1 cellular context compared by ENCODE assay signal in genomic region chr2:235433860-235434259, GRCh38.
TF ChIP-seq lines count a peak whose summit lies in the region.

No MANE protein-coding gene starts in this region.

TF ChIP-seq in K562, 482 proteins besides CTCF, POLR2A, EP300 and RAD21 (continued from another document and continues in another):
- TF ChIP-seq MXD1 (CRISPR knock-in tag; IDR thresholded peaks at IDR 0.05; ENCODE audit: borderline replicate concordance, poor library complexity, severe bottlenecking) (no peak), CHAMP1 (IDR thresholded peaks at IDR 0.05) (no peak), FOSL1 (tag; conservative IDR thresholded peaks at IDR 0.05) (peak; percentile 41; the same call in 1 of the 2 replicates), ZNF76 (CRISPR knock-in tag; IDR thresholded peaks at IDR 0.05; ENCODE audit: borderline replicate concordance) (no peak), MNT (conservative IDR thresholded peaks at IDR 0.05) (peak in 1 of 2 experiments; percentile 28; a peak in 1 of 4 replicates), THRAP3 (IDR thresholded peaks at IDR 0.05; ENCODE audit: borderline replicate concordance) (no peak), CBX1 (IDR thresholded peaks at IDR 0.05; ENCODE audit: low read depth) (no peak), HNRNPL (IDR thresholded peaks at IDR 0.05; ENCODE audit: low read depth, low read length) (no peak), SPI1 (IDR thresholded peaks at IDR 0.05; ENCODE audit: borderline replicate concordance, low read depth, low read length) (peak; percentile 72; the same call in 1 of the 2 replicates), ZNF655 (CRISPR knock-in tag; IDR thresholded peaks at IDR 0.05) (no peak), CREM (IDR thresholded peaks at IDR 0.05; ENCODE audit: low read depth) (0 out of 2 replicates have a peak, but pooled peaks have one; percentile 18), RCOR1 (IDR thresholded peaks at IDR 0.05; ENCODE audit: borderline replicate concordance in 1 of 2, low read depth in 2 of 2, low read length in 2 of 2) (peak in 1 of 2 experiments; percentile 36; a peak in 1 of 4 replicates), FOXJ2 (tag; IDR thresholded peaks at IDR 0.05) (no peak), ZNF197 (CRISPR knock-in tag; IDR thresholded peaks at IDR 0.05; ENCODE audit: low read depth) (no peak), HMGXB4 (CRISPR knock-in tag; IDR thresholded peaks at IDR 0.05) (no peak), DEAF1 (CRISPR knock-in tag; IDR thresholded peaks at IDR 0.05) (peak; percentile 75), ZBTB17 (CRISPR knock-in tag; IDR thresholded peaks at IDR 0.05) (no peak), HOMEZ (CRISPR knock-in tag; IDR thresholded peaks at IDR 0.05) (no peak), ARID2 (IDR thresholded peaks at IDR 0.05) (peak; percentile 63; the same call in 1 of the 2 replicates), SOX6 (IDR thresholded peaks at IDR 0.05) (no peak), CHD4 (IDR thresholded peaks at IDR 0.05; ENCODE audit: insufficient read depth, insufficient replicate concordance, low read depth, low read length, poor library complexity, severe bottlenecking) (no peak), SNAPC5 (CRISPR knock-in tag; IDR thresholded peaks at IDR 0.05) (no peak), HNRNPK (IDR thresholded peaks at IDR 0.05; ENCODE audit: low read depth, low read length, poor library complexity, severe bottlenecking) (no peak), MAFK (IDR thresholded peaks at IDR 0.05; ENCODE audit: low read length) (peak; percentile 34), CREB5 (CRISPR knock-in tag; IDR thresholded peaks at IDR 0.05) (no peak), MYNN (IDR thresholded peaks at IDR 0.05) (no peak), MYNN (CRISPR knock-in tag; IDR thresholded peaks at IDR 0.05) (no peak), KDM1A (IDR thresholded peaks at IDR 0.05) (no peak), ZNF592 (IDR thresholded peaks at IDR 0.05) (peak; percentile 55; the same call in 1 of the 2 replicates), ADNP (tag; IDR thresholded peaks at IDR 0.05) (no peak), POLR3A (IDR thresholded peaks at IDR 0.05; ENCODE audit: borderline replicate concordance, extremely low read depth, insufficient read depth, insufficient read length) (no peak), CBX8 (IDR thresholded peaks at IDR 0.05; ENCODE audit: borderline replicate concordance, extremely low read depth, low read depth, low read length, poor library complexity, severe bottlenecking) (no peak), THAP12 (CRISPR knock-in tag; IDR thresholded peaks at IDR 0.05) (no peak), MCM7 (IDR thresholded peaks at IDR 0.05) (no peak), SMAD3 (CRISPR knock-in tag; conservative IDR thresholded peaks at IDR 0.05) (no peak; the same call in 1 of the 2 replicates)
